ENCODE assay signal across 12 cellular contexts in the genomic region with DNA sequence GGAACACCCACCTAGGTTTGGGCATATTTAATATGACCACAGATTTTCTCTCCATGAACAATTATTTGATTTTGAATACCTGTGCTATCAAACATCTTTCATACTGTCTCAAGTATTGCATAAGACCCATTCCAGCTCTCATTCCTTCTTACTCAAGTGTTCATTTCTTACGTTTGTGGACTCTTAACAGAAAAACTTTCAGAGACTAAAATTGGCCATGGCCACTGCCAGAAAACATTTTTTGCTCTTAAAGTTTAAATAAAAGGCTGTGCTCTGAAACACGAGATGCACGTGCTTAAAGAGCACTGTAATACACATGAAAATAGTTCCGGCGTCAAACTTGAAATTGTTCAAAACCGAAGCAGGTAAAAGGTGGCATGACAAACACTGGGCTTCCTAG.
DNase-seq lines count a peak whose midpoint lies in the region; ATAC-seq and TF ChIP-seq lines count a peak whose summit lies in the region.
"Had no signal": no experiment of that assay in that cellular context is flagged by ENCODE, and none has a peak within 500 bp of the region (broad histone marks: within the 10 kb centered on the region; RNA-seq: fewer than 3 reads in every experiment).

No MANE protein-coding gene starts in this region.

- H3K27ac ChIP-seq in CD4-positive, CD25-positive, alpha-beta regulatory T cell (ENCODE audit: insufficient read depth, low read length, poor library complexity, severe bottlenecking) = peak overlapping the region; percentile 80
- H3K27ac ChIP-seq: foreskin keratinocyte had no signal

- ATAC-seq in CD4-positive, CD25-positive, alpha-beta regulatory T cell (ENCODE audit: low read depth in 2 of 2) = no peak
- no peak for ATAC-seq in GM21367 (IDR thresholded peaks at IDR 0.05; ENCODE audit: unreplicated experiment)
- ATAC-seq: foreskin keratinocyte had no signal

- BruUV-seq in Calu3 (replicated peaks; lab: Mats Ljungman, UMichigan) = no TSS peak

- H3K4me3 ChIP-seq in CD4-positive, CD25-positive, alpha-beta regulatory T cell (ENCODE audit: low read depth, low read length) = peak overlapping the region; percentile 88
- H3K4me3 ChIP-seq: coronary artery had no signal

- TF ChIP-seq CTCF in Calu3 (IDR thresholded peaks at IDR 0.05; ENCODE audit: unreplicated experiment) = no peak

- H3K27me3 ChIP-seq in CD4-positive, CD25-positive, alpha-beta regulatory T cell (ENCODE audit: control insufficient read depth, insufficient read depth, low read length) = no peaks in the 10 kb centered on the region
- H3K27me3 ChIP-seq: foreskin keratinocyte had no signal

- no peak for DNase-seq in CD4-positive, CD25-positive, alpha-beta regulatory T cell
- DNase-seq in Calu3 (no peak), amniotic epithelial cell (ENCODE audit: low read depth) (peak; percentile 48), immature natural killer cell (no peak), NCI-H146 (lab: John Stamatoyannopoulos, UW) (no peak), COLO829 (ENCODE audit: low spot score) (no peak)
- DNase-seq: C1 segment of cervical spinal cord; foreskin keratinocyte; NCI-H1048; stimulated activated CD4-positive, alpha-beta T cell treated with anti-CD3 and anti-CD28 coated beads, Interleukin-4, amount 100 ng/mL, for 4 hours had no signal

- H3K36me3 ChIP-seq in CD4-positive, CD25-positive, alpha-beta regulatory T cell (ENCODE audit: control insufficient read depth, insufficient read depth, low read length) = peaks cover 2% of the 10 kb centered on the region

- CTCF ChIA-PET in Calu3 (lab: Charles Lee) = interaction anchor here (4.3 kb wide), 1 partner anchor 13 kb away, joined by 45 read pairs; no protein-coding TSS in a partner anchor

- H3K9me3 ChIP-seq in CD4-positive, CD25-positive, alpha-beta regulatory T cell (ENCODE audit: control insufficient read depth in 2 of 2, low read length in 2 of 2) = no peaks in the 10 kb centered on the region

- intact Hi-C loops in Calu3 (cut with micrococcal nuclease; ENCODE audit: unreplicated experiment) = no loop called here

- H3K27me3 Mint-ChIP-seq in CD4-positive, CD25-positive, alpha-beta regulatory T cell = peaks cover 4% of the 10 kb centered on the region
- no peaks in the 10 kb centered on the region for H3K27me3 Mint-ChIP-seq in Calu3 (ENCODE audit: unreplicated experiment)
- H3K27me3 Mint-ChIP-seq in immature natural killer cell (ENCODE audit: low read depth in 3 of 3) = no peaks in the 10 kb centered on the region

- no peaks in the 10 kb centered on the region for H3K9me3 Mint-ChIP-seq in CD4-positive, CD25-positive, alpha-beta regulatory T cell
- H3K9me3 Mint-ChIP-seq in Calu3 (ENCODE audit: low read depth, unreplicated experiment) (no peaks in the 10 kb centered on the region), immature natural killer cell (no peaks in the 10 kb centered on the region)

- peak overlapping the region; percentile 78 to 93 (median 82) for H3K27ac Mint-ChIP-seq in CD4-positive, CD25-positive, alpha-beta regulatory T cell
- peak overlapping the region; percentile 33 for H3K27ac Mint-ChIP-seq in Calu3 (ENCODE audit: unreplicated experiment)
- H3K27ac Mint-ChIP-seq in immature natural killer cell = peak overlapping the region in 4 of 6 donors; percentile 30 to 57 (median 48)

- H3K4me3 Mint-ChIP-seq in CD4-positive, CD25-positive, alpha-beta regulatory T cell = peak overlapping the region; percentile 81 to 97 (median 90)
- no peak overlapping the region for H3K4me3 Mint-ChIP-seq in Calu3 (ENCODE audit: low read depth, unreplicated experiment)
- peak overlapping the region in 2 of 5 donors; percentile 4 to 25 for H3K4me3 Mint-ChIP-seq in immature natural killer cell

- peaks cover 6% of the 10 kb centered on the region for H3K36me3 Mint-ChIP-seq in CD4-positive, CD25-positive, alpha-beta regulatory T cell
- H3K36me3 Mint-ChIP-seq in Calu3 (ENCODE audit: insufficient read depth, unreplicated experiment) (peaks cover 6% of the 10 kb centered on the region), immature natural killer cell (no peaks in the 10 kb centered on the region)

- peaks cover 32 to 82% (median 64%) of the 10 kb centered on the region in 4 donors for H3K4me1 Mint-ChIP-seq in CD4-positive, CD25-positive, alpha-beta regulatory T cell
- H3K4me1 Mint-ChIP-seq in Calu3 (ENCODE audit: low read depth, unreplicated experiment) (peaks cover 48% of the 10 kb centered on the region), immature natural killer cell (peaks cover 41 to 72% of the 10 kb centered on the region in 2 donors)

- peaks cover 83% of the 10 kb centered on the region for H3K4me1 ChIP-seq in CD4-positive, CD25-positive, alpha-beta regulatory T cell (ENCODE audit: control insufficient read depth, insufficient read depth, low read length, poor library complexity, severe bottlenecking)
